ENCODE assay signal across 35 cellular contexts in the genomic region with DNA sequence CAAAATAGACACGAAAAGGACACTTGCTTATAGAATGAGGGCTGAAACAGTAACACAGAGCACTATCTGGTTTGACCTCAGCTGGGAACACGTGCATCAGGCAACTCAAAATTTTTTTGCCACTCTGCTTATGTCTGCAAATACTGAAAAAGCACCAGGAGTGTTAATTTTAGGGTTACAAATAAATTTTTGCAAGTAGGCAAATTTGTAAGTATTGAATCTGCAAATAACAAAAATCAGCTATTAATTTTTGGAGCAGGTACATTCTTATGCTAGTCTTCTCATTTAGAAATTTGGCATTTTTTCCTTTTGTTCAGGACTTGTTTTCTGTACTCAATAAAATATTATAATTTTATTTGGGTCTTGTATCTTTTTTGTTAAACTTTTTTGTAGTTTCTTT. TPM values are rescaled to one million over a fixed set of nuclear protein-coding genes. Genes with fewer than 3 reads are reported as not detected.
"Had no signal": no experiment of that assay in that cellular context is flagged by ENCODE, and none has a peak within 500 bp of the region (broad histone marks: within the 10 kb centered on the region; RNA-seq: fewer than 3 reads in every experiment).

No MANE protein-coding gene starts in this region.

- H3K4me3 Mint-ChIP-seq: activated B cell treated with CpG ODN at 0.5 μM for 24 hours; activated CD4-positive, alpha-beta memory T cell treated with anti-CD3 and anti-CD28 coated beads for 36 hours; activated CD4-positive, alpha-beta T cell treated with anti-CD3 and anti-CD28 coated beads, Interleukin-2, amount 10 ng/mL, durations not matched to agents 24 days and 14 days; activated CD8-positive, alpha-beta T cell treated with anti-CD3 and anti-CD28 coated beads for 36 hours; activated naive CD4-positive, alpha-beta T cell treated with anti-CD3 and anti-CD28 coated beads for 36 hours; activated naive CD8-positive, alpha-beta T cell treated with anti-CD3 and anti-CD28 coated beads for 36 hours; activated T-cell treated with anti-CD3 and anti-CD28 coated beads, Interleukin-2, amount 50 U/mL, for 24 hours; T-helper 1 cell treated with Interleukin-12 subunit alpha and Interleukin-12 subunit beta and Interleukin-4 antibody, amounts not matched to agents 30 μg/mL and 1 μg/mL, for 36 hours; T-helper 2 cell treated with Interferon-gamma antibody and Interleukin-4, amounts not matched to agents 5 μg/mL and 100 μg/mL, for 36 hours had no signal

- H3K9me3 Mint-ChIP-seq: activated B cell treated with CpG ODN at 0.5 μM for 24 hours; activated CD4-positive, alpha-beta memory T cell treated with anti-CD3 and anti-CD28 coated beads for 36 hours; activated CD4-positive, alpha-beta T cell treated with anti-CD3 and anti-CD28 coated beads, Interleukin-2, amount 10 ng/mL, durations not matched to agents 24 days and 14 days; activated CD8-positive, alpha-beta T cell treated with anti-CD3 and anti-CD28 coated beads for 36 hours; activated naive CD4-positive, alpha-beta T cell treated with anti-CD3 and anti-CD28 coated beads for 36 hours; activated naive CD4-positive, alpha-beta T cell treated with anti-CD3 and anti-CD28 coated beads, Interleukin-2, amount 50 U/mL, for 72 hours; activated naive CD8-positive, alpha-beta T cell treated with anti-CD3 and anti-CD28 coated beads for 36 hours; activated T-cell treated with anti-CD3 and anti-CD28 coated beads, Interleukin-2, amount 50 U/mL, for 24 hours; activated T-helper 2 cell treated with anti-CD3 and anti-CD28 coated beads, Interferon-gamma antibody, Interleukin-2, Interleukin-4, amounts not matched to agents 10 μg/mL and 5 μg/mL and 100 μg/mL, durations not matched to agents 14 hours and 24 hours and 36 hours; T-helper 1 cell treated with Interleukin-12 subunit alpha and Interleukin-12 subunit beta and Interleukin-4 antibody, amounts not matched to agents 30 μg/mL and 1 μg/mL, for 36 hours; T-helper 2 cell treated with Interferon-gamma antibody and Interleukin-4, amounts not matched to agents 5 μg/mL and 100 μg/mL, for 36 hours had no signal

- FAIRE-seq: astrocyte, TTC549 had no signal

- H3K4me3 ChIP-seq: adrenal gland, body of pancreas, breast epithelium had no signal

- H3K36me3 ChIP-seq: adrenal gland, brain microvascular endothelial cell, breast epithelium had no signal

- ATAC-seq: activated CD8-positive, alpha-beta T cell treated with anti-CD3 and anti-CD28 coated beads for 36 hours; activated naive CD4-positive, alpha-beta T cell treated with anti-CD3 and anti-CD28 coated beads, Interleukin-2, amount 50 U/mL, for 72 hours; body of pancreas had no signal

- H3K27ac ChIP-seq: adrenal gland, body of pancreas, brain microvascular endothelial cell, breast epithelium, VCaP had no signal

- H3K27ac Mint-ChIP-seq: activated B cell treated with CpG ODN at 0.5 μM for 24 hours; activated CD4-positive, alpha-beta memory T cell treated with anti-CD3 and anti-CD28 coated beads for 36 hours; activated CD4-positive, alpha-beta T cell treated with anti-CD3 and anti-CD28 coated beads, Interleukin-2, amount 10 ng/mL, durations not matched to agents 24 days and 14 days; activated CD8-positive, alpha-beta T cell treated with anti-CD3 and anti-CD28 coated beads for 36 hours; activated naive CD4-positive, alpha-beta T cell treated with anti-CD3 and anti-CD28 coated beads for 36 hours; activated naive CD4-positive, alpha-beta T cell treated with anti-CD3 and anti-CD28 coated beads, Interleukin-2, amount 50 U/mL, for 72 hours; activated naive CD8-positive, alpha-beta T cell treated with anti-CD3 and anti-CD28 coated beads for 36 hours; activated T-cell treated with anti-CD3 and anti-CD28 coated beads, Interleukin-2, amount 50 U/mL, for 24 hours; activated T-helper 2 cell treated with anti-CD3 and anti-CD28 coated beads, Interferon-gamma antibody, Interleukin-2, Interleukin-4, amounts not matched to agents 10 μg/mL and 5 μg/mL and 100 μg/mL, durations not matched to agents 14 hours and 24 hours and 36 hours; T-helper 1 cell treated with Interleukin-12 subunit alpha and Interleukin-12 subunit beta and Interleukin-4 antibody, amounts not matched to agents 30 μg/mL and 1 μg/mL, for 36 hours; T-helper 2 cell treated with Interferon-gamma antibody and Interleukin-4, amounts not matched to agents 5 μg/mL and 100 μg/mL, for 36 hours had no signal

- H3K27me3 ChIP-seq: adrenal gland, body of pancreas, brain microvascular endothelial cell, breast epithelium had no signal

- H3K9me3 ChIP-seq: adrenal gland, body of pancreas, breast epithelium had no signal

- H3K4me1 ChIP-seq: adrenal gland, body of pancreas, breast epithelium had no signal

- H3K4me1 Mint-ChIP-seq: activated B cell treated with CpG ODN at 0.5 μM for 24 hours; activated CD4-positive, alpha-beta T cell treated with anti-CD3 and anti-CD28 coated beads, Interleukin-2, amount 10 ng/mL, durations not matched to agents 24 days and 14 days had no signal

- H3K36me3 Mint-ChIP-seq: activated CD4-positive, alpha-beta memory T cell treated with anti-CD3 and anti-CD28 coated beads for 36 hours; activated naive CD4-positive, alpha-beta T cell treated with anti-CD3 and anti-CD28 coated beads, Interleukin-2, amount 50 U/mL, for 72 hours; activated naive CD8-positive, alpha-beta T cell treated with anti-CD3 and anti-CD28 coated beads for 36 hours had no signal

- DNase-seq: activated B cell treated with CpG ODN at 0.5 μM for 24 hours; activated CD4-positive, alpha-beta memory T cell treated with anti-CD3 and anti-CD28 coated beads for 36 hours; activated CD4-positive, alpha-beta T cell treated with anti-CD3 and anti-CD28 coated beads for 4 hours; activated CD4-positive, alpha-beta T cell treated with anti-CD3 and anti-CD28 coated beads, Interleukin-2, amount 10 ng/mL, durations not matched to agents 24 days and 14 days; activated CD4-positive, alpha-beta T cell treated with anti-CD3 and anti-CD28 coated beads, Interleukin-2, amount 50 U/mL, for 1 hour; activated CD4-positive, alpha-beta T cell treated with anti-CD3 and anti-CD28 coated beads, Interleukin-2, amount 50 U/mL, for 4 hours; activated CD4-positive, CD25-positive, alpha-beta regulatory T cell treated with anti-CD3 and anti-CD28 coated beads, Interleukin-2, amount 50 U/mL, for 72 hours; activated CD8-positive, alpha-beta memory T cell treated with anti-CD3 and anti-CD28 coated beads, Interleukin-2, amount 50 U/mL, for 4 hours; activated CD8-positive, alpha-beta T cell treated with anti-CD3 and anti-CD28 coated beads for 36 hours; activated effector memory CD4-positive, alpha-beta T cell treated with Interleukin-2 at 50 U/mL for 16 hours; activated gamma-delta T cell; activated naive CD4-positive, alpha-beta T cell treated with anti-CD3 and anti-CD28 coated beads for 36 hours; activated naive CD4-positive, alpha-beta T cell treated with anti-CD3 and anti-CD28 coated beads, Interleukin-2, amount 50 U/mL, for 16 hours; activated naive CD8-positive, alpha-beta T cell treated with anti-CD3 and anti-CD28 coated beads for 36 hours; activated T-cell treated with anti-CD3 and anti-CD28 coated beads, Interleukin-2, amount 50 U/mL, for 24 hours; activated T-cell treated with anti-CD3 and anti-CD28 coated beads, Interleukin-2, amount 50 U/mL, for 48 hours; adrenal gland; amniotic stem cell; aorta; body of pancreas; brain microvascular endothelial cell; T-helper 1 cell; T-helper 2 cell; T-helper 9 cell had no signal

RNA-seq across cellular contexts. Expression of a gene that starts 29.7 kb away (rescaled TPM):
- total RNA-seq: activated B cell treated with CpG ODN at 0.5 μM for 24 hours; activated CD4-positive, alpha-beta memory T cell treated with anti-CD3 and anti-CD28 coated beads for 36 hours; activated CD4-positive, alpha-beta T cell treated with anti-CD3 and anti-CD28 coated beads, Interleukin-2, amount 10 ng/mL, durations not matched to agents 24 days and 14 days; activated CD8-positive, alpha-beta memory T cell treated with anti-CD3 and anti-CD28 coated beads for 36 hours; activated CD8-positive, alpha-beta T cell treated with anti-CD3 and anti-CD28 coated beads for 36 hours; activated naive CD4-positive, alpha-beta T cell treated with anti-CD3 and anti-CD28 coated beads for 36 hours; activated naive CD4-positive, alpha-beta T cell treated with anti-CD3 and anti-CD28 coated beads, Interleukin-2, amount 50 U/mL, for 72 hours; activated naive CD8-positive, alpha-beta T cell treated with anti-CD3 and anti-CD28 coated beads for 36 hours; activated T-helper 2 cell treated with anti-CD3 and anti-CD28 coated beads, Interferon-gamma antibody, Interleukin-2, Interleukin-4, amounts not matched to agents 10 μg/mL and 5 μg/mL and 100 μg/mL, durations not matched to agents 14 hours and 24 hours and 36 hours; adrenal gland; aorta; astrocyte; body of pancreas; breast epithelium; cardiac septum; cerebellum had no signal
- polyA plus RNA-seq: adrenal gland, aorta had no signal

RNA-seq across cellular contexts. Expression of a gene that starts 46.2 kb away (rescaled TPM):
- total RNA-seq: activated B cell treated with CpG ODN at 0.5 μM for 24 hours; activated CD4-positive, alpha-beta memory T cell treated with anti-CD3 and anti-CD28 coated beads for 36 hours; activated CD4-positive, alpha-beta T cell treated with anti-CD3 and anti-CD28 coated beads, Interleukin-2, amount 10 ng/mL, durations not matched to agents 24 days and 14 days; activated CD8-positive, alpha-beta memory T cell treated with anti-CD3 and anti-CD28 coated beads for 36 hours; activated CD8-positive, alpha-beta T cell treated with anti-CD3 and anti-CD28 coated beads for 36 hours; activated naive CD4-positive, alpha-beta T cell treated with anti-CD3 and anti-CD28 coated beads for 36 hours; activated naive CD4-positive, alpha-beta T cell treated with anti-CD3 and anti-CD28 coated beads, Interleukin-2, amount 50 U/mL, for 72 hours; activated naive CD8-positive, alpha-beta T cell treated with anti-CD3 and anti-CD28 coated beads for 36 hours; activated T-helper 2 cell treated with anti-CD3 and anti-CD28 coated beads, Interferon-gamma antibody, Interleukin-2, Interleukin-4, amounts not matched to agents 10 μg/mL and 5 μg/mL and 100 μg/mL, durations not matched to agents 14 hours and 24 hours and 36 hours; adrenal gland; aorta; astrocyte; body of pancreas; breast epithelium; cerebellum had no signal
- polyA plus RNA-seq: adrenal gland, aorta had no signal
